ENCODE assay signal across 15 cellular contexts in the genomic region with DNA sequence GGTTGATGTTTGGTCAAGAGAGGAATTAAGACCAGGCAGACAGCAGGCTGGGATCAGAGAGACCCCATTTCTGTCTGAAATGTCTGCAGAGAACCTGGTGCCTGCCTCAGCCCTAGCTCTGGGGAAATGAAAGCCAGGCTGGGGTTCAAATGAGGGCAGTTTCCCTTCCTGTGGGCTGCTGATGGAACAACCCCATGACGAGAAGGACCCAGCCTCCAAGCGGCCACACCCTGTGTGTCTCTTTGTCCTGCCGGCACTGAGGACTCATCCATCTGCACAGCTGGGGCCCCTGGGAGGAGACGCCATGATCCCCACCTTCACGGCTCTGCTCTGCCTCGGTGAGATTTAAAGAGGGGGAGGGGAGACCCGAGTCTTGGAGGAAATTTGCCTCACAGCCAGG. TPM values are rescaled to one million over a fixed set of nuclear protein-coding genes. Genes with fewer than 3 reads are reported as not detected.
DNase-seq lines count a peak whose midpoint lies in the region; ATAC-seq and TF ChIP-seq lines count a peak whose summit lies in the region.
"Had no signal": no experiment of that assay in that cellular context is flagged by ENCODE, and none has a peak within 500 bp of the region (broad histone marks: within the 10 kb centered on the region; RNA-seq: fewer than 3 reads in every experiment).

A gene (plus strand): TSS at position 256 of the 400 bp plus-strand sequence. CDS start 49 bp downstream, at position 305.

- no CpG with 5 or more reads among the region's 7 CpGs for WGBS in gastroesophageal sphincter (ENCODE audit: low coverage in 1 of 2), 2 donors

- H3K27me3 ChIP-seq in gastroesophageal sphincter = peaks cover 37% of the 10 kb centered on the region

- H3K9me3 ChIP-seq in gastroesophageal sphincter = peaks cover 0 to 24% (median 0%) of the 10 kb centered on the region in 3 donors

- H3K27ac ChIP-seq in gastroesophageal sphincter = no peak within 1 kb of the TSS

- TF ChIP-seq EP300 in gastroesophageal sphincter (IDR thresholded peaks at IDR 0.05) = no peak

- DNase-seq in sciatic nerve (ENCODE audit: low spot score) (peak; percentile 62), activated T-cell treated with anti-CD3 and anti-CD28 coated beads for 4 hours (no peak), NCI-H524 treated with DMSO at 0.1 percent for 48 hours (lab: John Stamatoyannopoulos, UW) (no peak)
- DNase-seq: activated gamma-delta T cell treated with Interleukin-2 at 50 U/mL for 16 hours; stimulated activated CD4-positive, alpha-beta T cell treated with anti-CD3 and anti-CD28 coated beads, Interleukin-4, amount 100 ng/mL, for 24 hours; stimulated activated naive CD8-positive, alpha-beta T cell treated with anti-CD3 and anti-CD28 coated beads, Interleukin-15, amount 100 ng/mL, for 72 hours had no signal

- H3K36me3 ChIP-seq in gastroesophageal sphincter = no peaks in the 10 kb centered on the region

- H3K4me1 ChIP-seq in gastroesophageal sphincter = no peaks in the 10 kb centered on the region

- H3K4me3 ChIP-seq in gastroesophageal sphincter = peak within 1 kb of the TSS in 1 of 2 donors; percentile 28

- intact Hi-C loops in sciatic nerve (cut with DNase I) = no loop called here

- ATAC-seq in HG02973 (IDR thresholded peaks at IDR 0.05; ENCODE audit: unreplicated experiment) (peak; percentile 35), gastroesophageal sphincter (peak; percentile 48), sciatic nerve (peak; percentile 70), HG03469 (IDR thresholded peaks at IDR 0.05; ENCODE audit: unreplicated experiment) (no peak), HG03196 (IDR thresholded peaks at IDR 0.05; ENCODE audit: unreplicated experiment) (no peak)
- ATAC-seq: Panc1; stimulated activated naive CD8-positive, alpha-beta T cell treated with anti-CD3 and anti-CD28 coated beads, Interleukin-15, amount 100 ng/mL, for 72 hours had no signal

- TF ChIP-seq POLR2A in GM10847 (IDR thresholded peaks at IDR 0.05; ENCODE audit: extremely low read depth, insufficient read length) (peak; percentile 41), gastroesophageal sphincter (IDR thresholded peaks at IDR 0.05) (peak in 1 of 2 donors; percentile 23)

- TF ChIP-seq CTCF in gastroesophageal sphincter (IDR thresholded peaks at IDR 0.05) = no peak

RNA-seq across cellular contexts. Expression of the gene that starts here (rescaled TPM):
- total RNA-seq in gastroesophageal sphincter = 10 to 100 TPM in 1 of 4 donors, 1 to 10 TPM in 2, under 1 TPM in 1; 0.77 to 14.3 (median 2.5) TPM
- total RNA-seq in sciatic nerve = 5.5 TPM
- total RNA-seq: H4, mesothelial cell of epicardium, progenitor cell of endocrine pancreas had no signal

Comparison
In these comparisons a context has a peak if more than half of its experiments do, and no peak if none do; other contexts are left out.
1. ATAC-seq: peak in HG02973 (single experiment), gastroesophageal sphincter (single experiment) and sciatic nerve (single experiment); none in HG03469 (single experiment) and HG03196 (single experiment).